ENCODE assay signal across 19 cellular contexts in genomic region chr17:66810951-66811682, GRCh38. TPM values are rescaled to one million over a fixed set of nuclear protein-coding genes. Genes with fewer than 3 reads are reported as not detected.
DNase-seq lines count a peak whose midpoint lies in the region; ATAC-seq, FAIRE-seq and TF ChIP-seq lines count a peak whose summit lies in the region.
"Had no signal": no experiment of that assay in that cellular context is flagged by ENCODE, and none has a peak within 500 bp of the region (broad histone marks: within the 10 kb centered on the region; RNA-seq: fewer than 3 reads in every experiment).

No MANE protein-coding gene starts in this region.

- H3K79me2 ChIP-seq in K562 (ENCODE audit: control insufficient read depth, insufficient read depth, low read length) (no peaks in the 10 kb centered on the region), neural progenitor cell (ENCODE audit: low read depth) (no peaks in the 10 kb centered on the region)

- H3K9me1 ChIP-seq in K562 (ENCODE audit: control insufficient read depth, insufficient read depth, low read length): no peaks in the 10 kb centered on the region

- H3F3A ChIP-seq in neural progenitor cell (ENCODE audit: low read depth): no peaks in the 10 kb centered on the region

- H3K9me3 Mint-ChIP-seq in neural progenitor cell: no peaks in the 10 kb centered on the region
- H3K9me3 Mint-ChIP-seq: HFFc6 had no signal

- intact Hi-C loops in cardiac septum (cut with DNase I) (no loop called here), left cardiac atrium (cut with DNase I) (no loop called here), K562 (cut with micrococcal nuclease) (no loop called here)

- no peak for TF ChIP-seq EP300 in K562 (IDR thresholded peaks at IDR 0.05; ENCODE audit: low read length)

- H4K20me1 ChIP-seq in K562 (replicated peaks; ENCODE audit: control insufficient read depth, insufficient read depth, low read length): no peaks in the 10 kb centered on the region
- no peaks in the 10 kb centered on the region for H4K20me1 ChIP-seq in neural progenitor cell (ENCODE audit: low read depth)

- H3K36me3 Mint-ChIP-seq in neural progenitor cell: peaks cover 2% of the 10 kb centered on the region

- no peak for FAIRE-seq in K562 (lab: Jason Lieb, UNC)
- FAIRE-seq: A204.1, GM12891 had no signal

- no peak overlapping the region for H3K4me3 ChIP-seq in HEK293 (ENCODE audit: low read depth, low read length)
- no peak overlapping the region for H3K4me3 ChIP-seq in K562
- H3K4me3 ChIP-seq in neural progenitor cell: no peak overlapping the region
- H3K4me3 ChIP-seq: HAP-1 had no signal

- no peak overlapping the region for H2AFZ ChIP-seq in K562 (ENCODE audit: low read depth, low read length)
- no peak overlapping the region for H2AFZ ChIP-seq in neural progenitor cell (replicated peaks)

- peaks cover 2% of the 10 kb centered on the region for H3K27me3 Mint-ChIP-seq in neural progenitor cell (ENCODE audit: insufficient read depth, low read depth)

- TF ChIP-seq CTCF in HEK293 (tag by site-specific recombination; IDR thresholded peaks at IDR 0.05): no peak
- no peak for TF ChIP-seq CTCF in K562 (IDR thresholded peaks at IDR 0.05 in 2 of 3, conservative IDR thresholded peaks at IDR 0.05 in 1 of 3; ENCODE audit: insufficient read depth in 2 of 3, low read depth in 1 of 3, low read length in 3 of 3)
- TF ChIP-seq CTCF in neural progenitor cell (IDR thresholded peaks at IDR 0.05): no peak

- 15% methylated on average over 12 of the region's 12 CpGs for WGBS in K562 (ENCODE audit: insufficient coverage, low coverage, missing lambda C conversion rate)

- H3K4me1 Mint-ChIP-seq in neural progenitor cell: peaks cover 44% of the 10 kb centered on the region

- no peaks in the 10 kb centered on the region for H3K36me3 ChIP-seq in HEK293 (ENCODE audit: control insufficient read depth in 2 of 2, insufficient read depth in 1 of 2, low read length in 2 of 2)
- no peaks in the 10 kb centered on the region for H3K36me3 ChIP-seq in K562 (ENCODE audit: control insufficient read depth, insufficient read depth, low read length)
- H3K36me3 ChIP-seq in neural progenitor cell: no peaks in the 10 kb centered on the region
- H3K36me3 ChIP-seq: BE2C, HAP-1 had no signal

- H3K27me3 ChIP-seq in K562 (ENCODE audit: control insufficient read depth in 2 of 2, insufficient read depth in 2 of 2, low read length in 2 of 2): peaks cover 0 to 20% of the 10 kb centered on the region in 2 experiments; a peak in 2 of 5 replicates
- H3K27me3 ChIP-seq in neural progenitor cell: no peaks in the 10 kb centered on the region
- H3K27me3 ChIP-seq: BE2C had no signal

- H3K4me1 ChIP-seq in HEK293 (ENCODE audit: control insufficient read depth, insufficient read depth, low read length) (no peaks in the 10 kb centered on the region), K562 (replicated peaks in 1 of 2; ENCODE audit: control insufficient read depth in 2 of 2, insufficient read depth in 2 of 2, low read length in 2 of 2) (no peaks in the 10 kb centered on the region), neural progenitor cell (no peaks in the 10 kb centered on the region)
- H3K4me1 ChIP-seq: Caco-2, HAP-1 had no signal

- POLR2A ChIA-PET in HEK293 (lab: Yijun Ruan, JAX): no interaction called here
- POLR2A ChIA-PET in K562 (lab: Yijun Ruan, JAX): no interaction called here

- TF ChIP-seq RAD21 in K562 (CRISPR knock-in tag; conservative IDR thresholded peaks at IDR 0.05 in 1 of 2, IDR thresholded peaks at IDR 0.05 in 1 of 2): no peak

- H3K27ac Mint-ChIP-seq in neural progenitor cell: peak overlapping the region; percentile 79
- H3K27ac Mint-ChIP-seq: CD8-positive, alpha-beta memory T cell; HFFc6 had no signal

- DNase-seq in cardiac septum (ENCODE audit: low spot score) (peak; percentile 43), left cardiac atrium (no peak), K562 (ENCODE audit: extremely low read depth in 1 of 4, low spot score in 3 of 4) (no peak), neural progenitor cell (ENCODE audit: low spot score) (no peak)
- DNase-seq in activated CD4-positive, alpha-beta T cell treated with anti-CD3 and anti-CD28 coated beads for 1 hour: no peak
- DNase-seq: BE2C; Caco-2; CD8-positive, alpha-beta memory T cell; DMS79; GOT3; HFFc6; KBM-7 had no signal

- H3K27ac ChIP-seq in HEK293 (ENCODE audit: extremely low read depth, low read depth, low read length) (no peak overlapping the region), K562 (ENCODE audit: extremely low read depth, low read depth, low read length) (no peak overlapping the region), neural progenitor cell (no peak overlapping the region)

- no TSS peak for BruUV-seq in K562 (replicated peaks; lab: Mats Ljungman, UMichigan)

- H3K9ac ChIP-seq in K562 (ENCODE audit: insufficient read depth in 1 of 2, low read depth in 2 of 2, low read length in 2 of 2) (no peak overlapping the region), neural progenitor cell (no peak overlapping the region)

- H3K4me2 ChIP-seq in K562 (ENCODE audit: insufficient read depth, low read length) (no peak overlapping the region), neural progenitor cell (no peak overlapping the region)

- H3K4me3 Mint-ChIP-seq in neural progenitor cell: no peak overlapping the region
- H3K4me3 Mint-ChIP-seq: CD8-positive, alpha-beta memory T cell; HFFc6 had no signal

- ATAC-seq in left cardiac atrium: no peak
- no peak for ATAC-seq in K562
- no peak for ATAC-seq in GM21381 (IDR thresholded peaks at IDR 0.05; ENCODE audit: unreplicated experiment)

- in situ Hi-C loops in K562 (cut with MboI): no loop called here

- no peaks in the 10 kb centered on the region for H3K9me3 ChIP-seq in HEK293 (ENCODE audit: control insufficient read depth, insufficient read depth, low read depth, low read length)
- no peaks in the 10 kb centered on the region for H3K9me3 ChIP-seq in K562 (replicated peaks; ENCODE audit: control insufficient read depth, insufficient read depth, low read depth, low read length)
- H3K9me3 ChIP-seq in neural progenitor cell (ENCODE audit: low read depth): no peaks in the 10 kb centered on the region
- H3K9me3 ChIP-seq: BE2C, Caco-2, HAP-1 had no signal

- no peak for TF ChIP-seq POLR2A in K562 (conservative IDR thresholded peaks at IDR 0.05)

- CTCF ChIA-PET in HEK293 (lab: Yijun Ruan, JAX) (interaction anchor here (0.6 kb wide), 1 partner anchor 70 kb away, joined by 5 read pairs; no protein-coding TSS in a partner anchor), K562 (lab: Yijun Ruan, JAX; ENCODE audit: low intra/inter-chr PET ratio) (no interaction called here)

TF ChIP-seq in HEK293, 187 proteins besides CTCF, POLR2A, EP300 and RAD21 (continues in another document):
- TF ChIP-seq ZNF23 (tag by site-specific recombination; IDR thresholded peaks at IDR 0.05; ENCODE audit: borderline replicate concordance) (no peak), ATF2 (tag by site-specific recombination; IDR thresholded peaks at IDR 0.05; ENCODE audit: low read depth) (0 out of 2 replicates have a peak, but pooled peaks have one; percentile 41), ZNF501 (tag by site-specific recombination; IDR thresholded peaks at IDR 0.05) (no peak), ZNF157 (tag by site-specific recombination; IDR thresholded peaks at IDR 0.05) (no peak)

TF ChIP-seq in K562, 482 proteins besides CTCF, POLR2A, EP300 and RAD21 (continues in another document):
- no peak for TF ChIP-seq POLR2AphosphoS2 (IDR thresholded peaks at IDR 0.05; ENCODE audit: low read length)
- TF ChIP-seq ATF3 (IDR thresholded peaks at IDR 0.05): 0 out of 2 replicates have a peak, but pooled peaks have one; percentile 23
- no peak for TF ChIP-seq ATF3 (CRISPR knock-in tag; conservative IDR thresholded peaks at IDR 0.05)
- TF ChIP-seq ZNF57 (CRISPR knock-in tag; IDR thresholded peaks at IDR 0.05): no peak
- TF ChIP-seq CREM (IDR thresholded peaks at IDR 0.05; ENCODE audit: low read depth): 0 out of 2 replicates have a peak, but pooled peaks have one; percentile 10
- TF ChIP-seq ZBTB43 (CRISPR knock-in tag; IDR thresholded peaks at IDR 0.05): no peak
- no peak for TF ChIP-seq ZNF764 (CRISPR knock-in tag; IDR thresholded peaks at IDR 0.05; ENCODE audit: low read depth)

RNA-seq across cellular contexts. Expression of gene CACNG5, which starts 23.8 kb away (rescaled TPM):
- total RNA-seq in cardiac septum (not detected), left cardiac atrium (not detected), K562 (2014; rRNA removed) (not detected in 2 replicates), K562 (2014; rRNA removed; fragmentation: Illumina TruSeq; extraction: Trizol) (not detected in 2 replicates), K562 (2015; rRNA removed; fragmentation: Illumina TruSeq; extraction: Trizol) (not detected in 2 replicates), K562 (2021) (not detected in 2 replicates), neural progenitor cell (ENCODE audit: low replicate concordance) (not detected in 2 replicates)
- not detected in 2 replicates for total RNA-seq in K562 (2011; cell fraction: chromatin; rRNA removed; ENCODE audit: low replicate concordance)
- not detected in 2 replicates for total RNA-seq in K562 (2011; cell fraction: nucleolus; rRNA removed)
- not detected in 2 replicates for total RNA-seq in K562 (2011; cell fraction: nucleoplasm; rRNA removed)
- polyA plus RNA-seq in K562 (2011; rRNA removed) (not detected in 2 replicates), K562 (2014; fragmentation: Illumina TruSeq; extraction: Trizol) (not detected in 2 replicates), K562 (2014; fragmentation: Nextera tagmentation; extraction: Ambion mirVana) (not detected), K562 (2014; rRNA removed) (not detected in 2 replicates)
- polyA plus RNA-seq in K562 (2011; cell fraction: cytosol; rRNA removed): not detected in 2 replicates
- polyA plus RNA-seq in K562 (2011; cell fraction: nucleus; rRNA removed): not detected in 2 replicates
- not detected in 2 replicates for polyA plus RNA-seq in K562 (2012)
- polyA minus RNA-seq in K562 (2011; rRNA and poly(A)+ RNA removed): not detected in 2 replicates
- polyA minus RNA-seq in K562 (2011; cell fraction: cytosol; rRNA and poly(A)+ RNA removed): not detected in 2 replicates
- polyA minus RNA-seq in K562 (2011; cell fraction: nucleus; rRNA and poly(A)+ RNA removed): not detected in 2 replicates
- total RNA-seq: Caco-2; CD8-positive, alpha-beta memory T cell; G401; HFFc6 had no signal
- polyA plus RNA-seq: AG04450; CD8-positive, alpha-beta memory T cell had no signal
